Comparison of ENCODE assay signal across 9 cellular contexts in genomic region chr17:15966183-15966878, GRCh38. TPM values are rescaled to one million over a fixed set of nuclear protein-coding genes. Genes with fewer than 3 reads are reported as not detected.
DNase-seq lines count a peak whose midpoint lies in the region; ATAC-seq, FAIRE-seq and TF ChIP-seq lines count a peak whose summit lies in the region.
"Had no signal": no experiment of that assay in that cellular context is flagged by ENCODE, and none has a peak within 500 bp of the region (broad histone marks: within the 10 kb centered on the region; RNA-seq: fewer than 3 reads in every experiment).

No MANE protein-coding gene starts in this region.

- POLR2A ChIA-PET in A673 (lab: Charles Lee; ENCODE audit: low non-redundant PET) = interaction anchor here (0.6 to 0.7 kb wide), 3 partner anchors 8 to 25 kb away, joined by 3 to 5 read pairs (median 4); partner anchors contain the start of gene ADORA2B
- POLR2A ChIA-PET in K562 (lab: Yijun Ruan, JAX) = no interaction called here

- peak overlapping the region; percentile 89 for H3K27ac ChIP-seq in A673 (ENCODE audit: low read depth, low read length, poor library complexity, severe bottlenecking)
- H3K27ac ChIP-seq in K562 (ENCODE audit: extremely low read depth, low read depth, low read length) = peak overlapping the region; percentile 22; the same call in 1 of the 3 replicates

- peaks cover 54% of the 10 kb centered on the region for H3K79me2 ChIP-seq in K562 (ENCODE audit: control insufficient read depth, insufficient read depth, low read length)

- peaks cover 8% of the 10 kb centered on the region for H3K4me1 Mint-ChIP-seq in activated T-helper 2 cell treated with anti-CD3 and anti-CD28 coated beads, Interferon-gamma antibody, Interleukin-2, Interleukin-4, amounts not matched to agents 10 μg/mL and 5 μg/mL and 100 μg/mL, durations not matched to agents 14 hours and 24 hours and 36 hours (ENCODE audit: low read depth)

- no peak for FAIRE-seq in K562 (lab: Jason Lieb, UNC)
- FAIRE-seq: TTC549 had no signal

- no peaks in the 10 kb centered on the region for H3K9me3 Mint-ChIP-seq in activated T-helper 2 cell treated with anti-CD3 and anti-CD28 coated beads, Interferon-gamma antibody, Interleukin-2, Interleukin-4, amounts not matched to agents 10 μg/mL and 5 μg/mL and 100 μg/mL, durations not matched to agents 14 hours and 24 hours and 36 hours

- no peak for TF ChIP-seq POLR2A in K562 (conservative IDR thresholded peaks at IDR 0.05)

- peak overlapping the region in 1 of 2 experiments; percentile 77; a peak in 2 of 4 replicates for H3K9ac ChIP-seq in K562 (ENCODE audit: insufficient read depth in 1 of 2, low read depth in 2 of 2, low read length in 2 of 2)

- TF ChIP-seq CTCF in A673 (conservative IDR thresholded peaks at IDR 0.05; ENCODE audit: low read depth, low read length) = no peak
- no peak for TF ChIP-seq CTCF in K562 (IDR thresholded peaks at IDR 0.05 in 2 of 3, conservative IDR thresholded peaks at IDR 0.05 in 1 of 3; ENCODE audit: insufficient read depth in 2 of 3, low read depth in 1 of 3, low read length in 3 of 3)
- TF ChIP-seq CTCF in GM13977 (IDR thresholded peaks at IDR 0.05; ENCODE audit: extremely low read depth, insufficient read depth, missing control alignments) = no peak

- H3K27ac Mint-ChIP-seq in activated T-helper 2 cell treated with anti-CD3 and anti-CD28 coated beads, Interferon-gamma antibody, Interleukin-2, Interleukin-4, amounts not matched to agents 10 μg/mL and 5 μg/mL and 100 μg/mL, durations not matched to agents 14 hours and 24 hours and 36 hours = no peak overlapping the region

- no peak for TF ChIP-seq EP300 in K562 (IDR thresholded peaks at IDR 0.05; ENCODE audit: low read length)

- peaks cover 25% of the 10 kb centered on the region for H3K4me1 ChIP-seq in A673 (ENCODE audit: insufficient read depth, low read length, poor library complexity, severe bottlenecking)
- peaks cover 19 to 38% of the 10 kb centered on the region in 2 experiments for H3K4me1 ChIP-seq in K562 (replicated peaks in 1 of 2; ENCODE audit: control insufficient read depth in 2 of 2, insufficient read depth in 2 of 2, low read length in 2 of 2)

- BruUV-seq in A673 (replicated peaks; lab: Mats Ljungman, UMichigan) (no TSS peak), K562 (replicated peaks; lab: Mats Ljungman, UMichigan) (no TSS peak)

- in situ Hi-C loops in K562 (cut with MboI) = loop anchor here (25.0 kb wide), 1 partner anchor 704 kb away; the partner anchor contains the start of gene PMP22
- in situ Hi-C loops in GM13977 (cut with MboI; ENCODE audit: low pct_unique_long_range_greater_than_20kb, low sequenced_read_pairs, unreplicated experiment) = no loop called here

- CTCF ChIA-PET in A673 (lab: Charles Lee) = interaction anchor here (0.5 to 1.1 kb wide), 2 partner anchors 9 to 21 kb away, joined by 3 to 5 read pairs; partner anchors contain the start of gene ADORA2B
- CTCF ChIA-PET in K562 (lab: Yijun Ruan, JAX; ENCODE audit: low intra/inter-chr PET ratio) = no interaction called here

- no peaks in the 10 kb centered on the region for H4K20me1 ChIP-seq in K562 (replicated peaks; ENCODE audit: control insufficient read depth, insufficient read depth, low read length)

- ATAC-seq in K562 = peak; percentile 35
- ATAC-seq in left lobe of liver = peak; percentile 19

- WGBS in K562 (ENCODE audit: insufficient coverage, low coverage, missing lambda C conversion rate) = 47% methylated on average over 6 of the region's 13 CpGs

- DNase-seq in A673 (ENCODE audit: low spot score) (peak; percentile 80), NCI-H128 (lab: John Stamatoyannopoulos, UW; ENCODE audit: unreplicated experiment) (peak; percentile 22), K562 (ENCODE audit: extremely low read depth in 1 of 4, low spot score in 3 of 4) (no peak), left lobe of liver (ENCODE audit: low spot score) (no peak), GM13977 (ENCODE audit: low spot score) (no peak), NCI-H2171 treated with DMSO at 0.1 percent for 48 hours (lab: John Stamatoyannopoulos, UW) (no peak), T-helper 9 cell (no peak)
- no peak for DNase-seq in activated T-helper 2 cell treated with anti-CD3 and anti-CD28 coated beads, Interferon-gamma antibody, Interleukin-2, Interleukin-4, amounts not matched to agents 10 μg/mL and 5 μg/mL and 100 μg/mL, durations not matched to agents 14 hours and 24 hours and 36 hours (ENCODE audit: low spot score)

- no peak overlapping the region for H3K4me3 ChIP-seq in A673 (ENCODE audit: low read depth, low read length, poor library complexity, severe bottlenecking)
- H3K4me3 ChIP-seq in K562 = no peak overlapping the region

- no peaks in the 10 kb centered on the region for H3K27me3 ChIP-seq in A673 (replicated peaks; ENCODE audit: insufficient read depth, low read depth, low read length, poor library complexity)
- no peaks in the 10 kb centered on the region for H3K27me3 ChIP-seq in K562 (ENCODE audit: control insufficient read depth in 2 of 2, insufficient read depth in 2 of 2, low read length in 2 of 2)

- intact Hi-C loops in A673 (cut with micrococcal nuclease; ENCODE audit: unreplicated experiment) (no loop called here), K562 (cut with micrococcal nuclease) (no loop called here)
- intact Hi-C loops in activated T-helper 2 cell treated with anti-CD3 and anti-CD28 coated beads, Interferon-gamma antibody, Interleukin-2, Interleukin-4, amounts not matched to agents 10 μg/mL and 5 μg/mL and 100 μg/mL, durations not matched to agents 14 hours and 24 hours and 36 hours (cut with micrococcal nuclease) = no loop called here

- H3K27me3 Mint-ChIP-seq in activated T-helper 2 cell treated with anti-CD3 and anti-CD28 coated beads, Interferon-gamma antibody, Interleukin-2, Interleukin-4, amounts not matched to agents 10 μg/mL and 5 μg/mL and 100 μg/mL, durations not matched to agents 14 hours and 24 hours and 36 hours (ENCODE audit: low read depth) = peaks cover 35% of the 10 kb centered on the region

- H3K9me3 ChIP-seq in A673 (ENCODE audit: low read depth, low read length, poor library complexity, severe bottlenecking) = no peaks in the 10 kb centered on the region
- H3K9me3 ChIP-seq in K562 (replicated peaks; ENCODE audit: control insufficient read depth, insufficient read depth, low read depth, low read length) = no peaks in the 10 kb centered on the region

- H3K36me3 ChIP-seq in A673 (ENCODE audit: insufficient read depth, low read length, poor library complexity, severe bottlenecking) (no peaks in the 10 kb centered on the region), K562 (ENCODE audit: control insufficient read depth, insufficient read depth, low read length) (peaks cover 9% of the 10 kb centered on the region; the same call in 2 of the 3 replicates)

- no peak overlapping the region; the same call in 1 of the 2 replicates for H2AFZ ChIP-seq in K562 (ENCODE audit: low read depth, low read length)

- H3K4me3 Mint-ChIP-seq in activated T-helper 2 cell treated with anti-CD3 and anti-CD28 coated beads, Interferon-gamma antibody, Interleukin-2, Interleukin-4, amounts not matched to agents 10 μg/mL and 5 μg/mL and 100 μg/mL, durations not matched to agents 14 hours and 24 hours and 36 hours (ENCODE audit: low read depth) = no peak overlapping the region

- H3K9me1 ChIP-seq in K562 (ENCODE audit: control insufficient read depth, insufficient read depth, low read length) = no peaks in the 10 kb centered on the region

- no peak for TF ChIP-seq RAD21 in K562 (CRISPR knock-in tag; conservative IDR thresholded peaks at IDR 0.05 in 1 of 2, IDR thresholded peaks at IDR 0.05 in 1 of 2)

- no peaks in the 10 kb centered on the region for H3K36me3 Mint-ChIP-seq in activated T-helper 2 cell treated with anti-CD3 and anti-CD28 coated beads, Interferon-gamma antibody, Interleukin-2, Interleukin-4, amounts not matched to agents 10 μg/mL and 5 μg/mL and 100 μg/mL, durations not matched to agents 14 hours and 24 hours and 36 hours (ENCODE audit: low read depth)

- H3K4me2 ChIP-seq in K562 (ENCODE audit: insufficient read depth, low read length) = peak overlapping the region; percentile 43

RNA-seq across cellular contexts. Expression of gene ADORA2B, which starts 21.4 kb away (rescaled TPM):
- total RNA-seq in A673 (2021) (3.9 and 5.9 TPM in 2 replicates), K562 (2014; rRNA removed) (10.5 and 15.7 TPM in 2 replicates), K562 (2014; rRNA removed; fragmentation: Illumina TruSeq; extraction: Trizol) (9.4 and 10.8 TPM in 2 replicates), K562 (2015; rRNA removed; fragmentation: Illumina TruSeq; extraction: Trizol) (7.9 and 9.0 TPM in 2 replicates), K562 (2021) (10.7 and 12.2 TPM in 2 replicates), left lobe of liver (0.35 TPM)
- total RNA-seq in K562 (2011; cell fraction: chromatin; rRNA removed; ENCODE audit: low replicate concordance) = 21.3 and 28.9 TPM in 2 replicates
- total RNA-seq in K562 (2011; cell fraction: nucleolus; rRNA removed) = 24.9 and 28.0 TPM in 2 replicates
- 20.6 and 25.3 TPM in 2 replicates for total RNA-seq in K562 (2011; cell fraction: nucleoplasm; rRNA removed)
- polyA plus RNA-seq in K562 (2011; rRNA removed) (13.7 and 16.6 TPM in 2 replicates), K562 (2014; fragmentation: Illumina TruSeq; extraction: Trizol) (9.2 and 10.5 TPM in 2 replicates), K562 (2014; fragmentation: Nextera tagmentation; extraction: Ambion mirVana) (1 to 10 TPM; 6.4 to 9.2 TPM), K562 (2014; rRNA removed) (12.7 and 13.7 TPM in 2 replicates)
- polyA plus RNA-seq in K562 (2011; cell fraction: cytosol; rRNA removed) = 18.2 and 33.7 TPM in 2 replicates
- polyA plus RNA-seq in K562 (2011; cell fraction: nucleus; rRNA removed) = 7.3 and 8.3 TPM in 2 replicates
- 7.2 and 8.8 TPM in 2 replicates for polyA plus RNA-seq in K562 (2012)
- polyA minus RNA-seq in K562 (2011; rRNA and poly(A)+ RNA removed) = 12.5 and 14.5 TPM in 2 replicates
- polyA minus RNA-seq in K562 (2011; cell fraction: cytosol; rRNA and poly(A)+ RNA removed) = 8.0 and 10.0 TPM in 2 replicates
- polyA minus RNA-seq in K562 (2011; cell fraction: nucleus; rRNA and poly(A)+ RNA removed) = 5.8 and 9.1 TPM in 2 replicates
- 3.6 and 4.2 TPM in 2 replicates for total RNA-seq in activated T-helper 2 cell treated with anti-CD3 and anti-CD28 coated beads, Interferon-gamma antibody, Interleukin-2, Interleukin-4, amounts not matched to agents 10 μg/mL and 5 μg/mL and 100 μg/mL, durations not matched to agents 14 hours and 24 hours and 36 hours

RNA-seq across cellular contexts. Expression of gene ZSWIM7, which starts 33.2 kb away (rescaled TPM):
- total RNA-seq in A673 (2021) (28.7 and 39.8 TPM in 2 replicates), K562 (2014; rRNA removed) (15.1 and 15.3 TPM in 2 replicates), K562 (2014; rRNA removed; fragmentation: Illumina TruSeq; extraction: Trizol) (9.8 and 11.0 TPM in 2 replicates), K562 (2015; rRNA removed; fragmentation: Illumina TruSeq; extraction: Trizol) (7.9 and 9.5 TPM in 2 replicates), K562 (2021) (6.8 and 9.0 TPM in 2 replicates), left lobe of liver (9.8 TPM)
- 7.0 and 12.4 TPM in 2 replicates for total RNA-seq in K562 (2011; cell fraction: chromatin; rRNA removed; ENCODE audit: low replicate concordance)
- 3.3 and 4.0 TPM in 2 replicates for total RNA-seq in K562 (2011; cell fraction: nucleolus; rRNA removed)
- total RNA-seq in K562 (2011; cell fraction: nucleoplasm; rRNA removed) = 4.5 and 7.0 TPM in 2 replicates
- polyA plus RNA-seq in K562 (2011; rRNA removed) (17.2 and 18.7 TPM in 2 replicates), K562 (2014; fragmentation: Illumina TruSeq; extraction: Trizol) (7.4 and 10.0 TPM in 2 replicates), K562 (2014; fragmentation: Nextera tagmentation; extraction: Ambion mirVana) (1 to 10 TPM; 5.9 to 8.0 TPM), K562 (2014; rRNA removed) (15.5 and 22.7 TPM in 2 replicates)
- polyA plus RNA-seq in K562 (2011; cell fraction: cytosol; rRNA removed) = 12.4 and 15.1 TPM in 2 replicates
- polyA plus RNA-seq in K562 (2011; cell fraction: nucleus; rRNA removed) = 12.1 and 12.3 TPM in 2 replicates
- 10.6 and 12.0 TPM in 2 replicates for polyA plus RNA-seq in K562 (2012)
- polyA minus RNA-seq in K562 (2011; rRNA and poly(A)+ RNA removed) = 8.1 and 10.3 TPM in 2 replicates
- polyA minus RNA-seq in K562 (2011; cell fraction: cytosol; rRNA and poly(A)+ RNA removed) = 3.0 and 4.1 TPM in 2 replicates
- 1.9 and 3.2 TPM in 2 replicates for polyA minus RNA-seq in K562 (2011; cell fraction: nucleus; rRNA and poly(A)+ RNA removed)
- 12.8 and 14.2 TPM in 2 replicates for total RNA-seq in activated T-helper 2 cell treated with anti-CD3 and anti-CD28 coated beads, Interferon-gamma antibody, Interleukin-2, Interleukin-4, amounts not matched to agents 10 μg/mL and 5 μg/mL and 100 μg/mL, durations not matched to agents 14 hours and 24 hours and 36 hours

RNA-seq across cellular contexts. Expression of gene TTC19, which starts 33.3 kb away (rescaled TPM):
- total RNA-seq in A673 (2021) (44.5 and 53.8 TPM in 2 replicates), K562 (2014; rRNA removed) (42.0 and 60.8 TPM in 2 replicates), K562 (2014; rRNA removed; fragmentation: Illumina TruSeq; extraction: Trizol) (26.5 and 30.1 TPM in 2 replicates), K562 (2015; rRNA removed; fragmentation: Illumina TruSeq; extraction: Trizol) (19.1 and 20.3 TPM in 2 replicates), K562 (2021) (23.8 and 25.6 TPM in 2 replicates), left lobe of liver (23.6 TPM)
- 24.1 and 46.0 TPM in 2 replicates for total RNA-seq in K562 (2011; cell fraction: chromatin; rRNA removed; ENCODE audit: low replicate concordance)
- 21.0 and 27.5 TPM in 2 replicates for total RNA-seq in K562 (2011; cell fraction: nucleolus; rRNA removed)
- 32.6 and 47.8 TPM in 2 replicates for total RNA-seq in K562 (2011; cell fraction: nucleoplasm; rRNA removed)
- polyA plus RNA-seq in K562 (2011; rRNA removed) (6.3 and 8.1 TPM in 2 replicates), K562 (2014; fragmentation: Illumina TruSeq; extraction: Trizol) (24.6 and 27.6 TPM in 2 replicates), K562 (2014; fragmentation: Nextera tagmentation; extraction: Ambion mirVana) (10 to 100 TPM in 1 of 2 experiments, 1 to 10 TPM in 1; 8.9 to 10.5 TPM), K562 (2014; rRNA removed) (16.1 and 25.3 TPM in 2 replicates)
- polyA plus RNA-seq in K562 (2011; cell fraction: cytosol; rRNA removed) = 5.9 and 11.5 TPM in 2 replicates
- 10.5 and 11.8 TPM in 2 replicates for polyA plus RNA-seq in K562 (2011; cell fraction: nucleus; rRNA removed)
- 19.6 and 25.0 TPM in 2 replicates for polyA plus RNA-seq in K562 (2012)
- 11.0 and 13.2 TPM in 2 replicates for polyA minus RNA-seq in K562 (2011; rRNA and poly(A)+ RNA removed)
- polyA minus RNA-seq in K562 (2011; cell fraction: cytosol; rRNA and poly(A)+ RNA removed) = 12.8 and 13.1 TPM in 2 replicates
- 22.3 and 23.7 TPM in 2 replicates for polyA minus RNA-seq in K562 (2011; cell fraction: nucleus; rRNA and poly(A)+ RNA removed)
- total RNA-seq in activated T-helper 2 cell treated with anti-CD3 and anti-CD28 coated beads, Interferon-gamma antibody, Interleukin-2, Interleukin-4, amounts not matched to agents 10 μg/mL and 5 μg/mL and 100 μg/mL, durations not matched to agents 14 hours and 24 hours and 36 hours = 32.7 and 35.3 TPM in 2 replicates

Comparison
In these comparisons a context has a peak if more than half of its experiments do, and no peak if none do; other contexts are left out.
1. DNase-seq: peak in A673 (single experiment) and NCI-H128 (single experiment); none in K562 (0 of 4), left lobe of liver (single experiment), GM13977 (single experiment), NCI-H2171 treated with DMSO at 0.1 percent for 48 hours (single experiment), activated T-helper 2 cell treated with anti-CD3 and anti-CD28 coated beads, Interferon-gamma antibody, Interleukin-2, Interleukin-4, amounts not matched to agents 10 μg/mL and 5 μg/mL and 100 μg/mL, durations not matched to agents 14 hours and 24 hours and 36 hours (single experiment) and T-helper 9 cell (single experiment).